9 cellular contexts compared by ENCODE assay signal in genomic region chr21:35198004-35198403, GRCh38.
DNase-seq lines count a peak whose midpoint lies in the region; ATAC-seq and TF ChIP-seq lines count a peak whose summit lies in the region.
"Had no signal": no experiment of that assay in that cellular context is flagged by ENCODE, and none has a peak within 500 bp of the region (broad histone marks: within the 10 kb centered on the region; RNA-seq: fewer than 3 reads in every experiment).

No MANE protein-coding gene starts in this region.

- H4K91ac ChIP-seq in trophoblast cell (ENCODE audit: low read depth, low read length), result no peak overlapping the region

- H3K79me2 ChIP-seq in PC-9 (ENCODE audit: low read depth) (no peaks in the 10 kb centered on the region), trophoblast cell (ENCODE audit: control insufficient read depth, insufficient read depth, low read length, poor library complexity) (no peaks in the 10 kb centered on the region)

- intact Hi-C loops in Calu3 (cut with micrococcal nuclease; ENCODE audit: unreplicated experiment), result loop anchor here (5.0 kb wide), 1 partner anchor 51 kb away; no protein-coding TSS in a partner anchor
- intact Hi-C loops in PC-9 (cut with micrococcal nuclease; ENCODE audit: unreplicated experiment), result loop anchor here (1.0 to 10.0 kb wide), 6 partner anchors 19 to 310 kb away; no protein-coding TSS in a partner anchor
- intact Hi-C loops in left colon (cut with DNase I, micrococcal nuclease), result no loop called here

- BruUV-seq in Calu3 (replicated peaks; lab: Mats Ljungman, UMichigan), result no TSS peak
- BruUV-seq in PC-9 (replicated peaks; lab: Mats Ljungman, UMichigan), result no TSS peak

- peak overlapping the region; percentile 100 for H3K27ac ChIP-seq in PC-9
- peak overlapping the region; percentile 35 for H3K27ac ChIP-seq in trophoblast cell (ENCODE audit: low read depth, low read length)

- H4K20me1 ChIP-seq in PC-9 (ENCODE audit: insufficient read depth), result no peaks in the 10 kb centered on the region

- DNase-seq in Calu3 (peak; percentile 33), PC-9 (peak; percentile 48 to 97), trophoblast cell (peak; percentile 82 to 99), left colon (no peak), NCI-H524 treated with DMSO at 0.1 percent for 48 hours (lab: John Stamatoyannopoulos, UW) (no peak)
- DNase-seq: DND-41 had no signal

- no peak overlapping the region for H2AK5ac ChIP-seq in trophoblast cell (ENCODE audit: low read length)

- H3K4me1 Mint-ChIP-seq in Calu3 (ENCODE audit: low read depth, unreplicated experiment), result peaks cover 47% of the 10 kb centered on the region

- H3K9me3 Mint-ChIP-seq in Calu3 (ENCODE audit: low read depth, unreplicated experiment), result peaks cover 11% of the 10 kb centered on the region

- no peak overlapping the region for H3K23ac ChIP-seq in trophoblast cell (ENCODE audit: low read length)

- H2AFZ ChIP-seq in PC-9 (no peak overlapping the region), trophoblast cell (ENCODE audit: insufficient read depth, low read length, poor library complexity) (no peak overlapping the region)

- no peaks in the 10 kb centered on the region for H3K27me3 Mint-ChIP-seq in Calu3 (ENCODE audit: unreplicated experiment)

- H3K27ac Mint-ChIP-seq in Calu3 (ENCODE audit: unreplicated experiment), result peak overlapping the region; percentile 80

- H2BK12ac ChIP-seq in trophoblast cell (ENCODE audit: low read length), result no peak overlapping the region

- TF ChIP-seq CTCF in Calu3 (IDR thresholded peaks at IDR 0.05; ENCODE audit: unreplicated experiment) (no peak), PC-9 (conservative IDR thresholded peaks at IDR 0.05) (no peak)

- H3F3A ChIP-seq in PC-9 (ENCODE audit: insufficient read depth, low read depth), result peaks cover 41% of the 10 kb centered on the region

- no peak overlapping the region for H4K8ac ChIP-seq in trophoblast cell (ENCODE audit: low read depth, low read length)

- peak overlapping the region; percentile 22; the same call in 1 of the 2 replicates for H3K4me3 ChIP-seq in PC-9
- no peak overlapping the region for H3K4me3 ChIP-seq in trophoblast cell (ENCODE audit: low read depth, low read length)

- peaks cover 5% of the 10 kb centered on the region for H3K36me3 Mint-ChIP-seq in Calu3 (ENCODE audit: insufficient read depth, unreplicated experiment)

- H3K27me3 ChIP-seq in PC-9 (ENCODE audit: insufficient read depth, low read depth) (no peaks in the 10 kb centered on the region), trophoblast cell (ENCODE audit: insufficient read depth, low read length) (peaks cover 2% of the 10 kb centered on the region)

- no peak overlapping the region for H2BK5ac ChIP-seq in trophoblast cell (ENCODE audit: low read depth, low read length, poor library complexity)

- ATAC-seq in esophagus mucosa (peak; percentile 76), left colon (no peak), HG02981 (IDR thresholded peaks at IDR 0.05; ENCODE audit: unreplicated experiment) (no peak), GM21529 (IDR thresholded peaks at IDR 0.05; ENCODE audit: unreplicated experiment) (no peak)

- POLR2A ChIA-PET in PC-9 (lab: Charles Lee; ENCODE audit: unreplicated experiment), result no interaction called here

- no peak overlapping the region for H3K4me3 Mint-ChIP-seq in Calu3 (ENCODE audit: low read depth, unreplicated experiment)

- H3K18ac ChIP-seq in trophoblast cell (ENCODE audit: low read length), result no peak overlapping the region

- peaks cover 2% of the 10 kb centered on the region for H3K79me1 ChIP-seq in trophoblast cell (ENCODE audit: low read length)

- H3K36me3 ChIP-seq in PC-9 (ENCODE audit: low read depth), result 0 out of 2 replicates have a peak, but pooled peaks cover 9% of the 10 kb centered on the region
- no peaks in the 10 kb centered on the region for H3K36me3 ChIP-seq in trophoblast cell (ENCODE audit: control insufficient read depth in 1 of 2, insufficient read depth in 2 of 2, low read length in 2 of 2)

- H4K12ac ChIP-seq in trophoblast cell (ENCODE audit: low read depth, low read length), result no peak overlapping the region

- WGBS in trophoblast cell (ENCODE audit: extremely low coverage, insufficient coverage, insufficient read length), result no CpG with 5 or more reads among the region's 3 CpGs

- peaks cover 48% of the 10 kb centered on the region for H3K4me1 ChIP-seq in PC-9 (replicated peaks; ENCODE audit: insufficient read depth)
- peaks cover 0 to 2% of the 10 kb centered on the region in 2 experiments for H3K4me1 ChIP-seq in trophoblast cell (ENCODE audit: control insufficient read depth in 1 of 2, insufficient read depth in 2 of 2, low read length in 2 of 2)

- CTCF ChIA-PET in Calu3 (lab: Charles Lee), result no interaction called here
- CTCF ChIA-PET in PC-9 (lab: Charles Lee), result no interaction called here

- no peaks in the 10 kb centered on the region for H3K9me2 ChIP-seq in PC-9 (ENCODE audit: insufficient read depth)

- peaks cover 6% of the 10 kb centered on the region; the same call in 1 of the 2 replicates for H3K9me3 ChIP-seq in PC-9 (ENCODE audit: insufficient read depth, low read depth)
- H3K9me3 ChIP-seq in trophoblast cell (ENCODE audit: insufficient read depth, low read depth, low read length), result no peaks in the 10 kb centered on the region

- H3K4me2 ChIP-seq in PC-9, result peak overlapping the region; percentile 52; the same call in 1 of the 2 replicates
- H3K4me2 ChIP-seq in trophoblast cell (ENCODE audit: low read length), result no peak overlapping the region

- no peak overlapping the region for H3K9ac ChIP-seq in trophoblast cell (ENCODE audit: low read length)

- no peak overlapping the region for H2BK120ac ChIP-seq in trophoblast cell (ENCODE audit: insufficient read depth, low read length, poor library complexity)

- no peak overlapping the region for H3K4ac ChIP-seq in trophoblast cell (ENCODE audit: low read depth, low read length)

- no peak overlapping the region for H3K14ac ChIP-seq in trophoblast cell (ENCODE audit: low read length)

Comparison
In these comparisons a context has a peak if more than half of its experiments do, and no peak if none do; other contexts are left out.
1. DNase-seq: peak in Calu3 (single experiment), PC-9 (2 of 2) and trophoblast cell (2 of 2); none in left colon (0 of 2) and NCI-H524 treated with DMSO at 0.1 percent for 48 hours (single experiment).
2. intact Hi-C loops: an anchor here in Calu3 (5.0 kb wide) and PC-9 (1.0 to 10.0 kb wide); none called in left colon.